In the genomic region with DNA sequence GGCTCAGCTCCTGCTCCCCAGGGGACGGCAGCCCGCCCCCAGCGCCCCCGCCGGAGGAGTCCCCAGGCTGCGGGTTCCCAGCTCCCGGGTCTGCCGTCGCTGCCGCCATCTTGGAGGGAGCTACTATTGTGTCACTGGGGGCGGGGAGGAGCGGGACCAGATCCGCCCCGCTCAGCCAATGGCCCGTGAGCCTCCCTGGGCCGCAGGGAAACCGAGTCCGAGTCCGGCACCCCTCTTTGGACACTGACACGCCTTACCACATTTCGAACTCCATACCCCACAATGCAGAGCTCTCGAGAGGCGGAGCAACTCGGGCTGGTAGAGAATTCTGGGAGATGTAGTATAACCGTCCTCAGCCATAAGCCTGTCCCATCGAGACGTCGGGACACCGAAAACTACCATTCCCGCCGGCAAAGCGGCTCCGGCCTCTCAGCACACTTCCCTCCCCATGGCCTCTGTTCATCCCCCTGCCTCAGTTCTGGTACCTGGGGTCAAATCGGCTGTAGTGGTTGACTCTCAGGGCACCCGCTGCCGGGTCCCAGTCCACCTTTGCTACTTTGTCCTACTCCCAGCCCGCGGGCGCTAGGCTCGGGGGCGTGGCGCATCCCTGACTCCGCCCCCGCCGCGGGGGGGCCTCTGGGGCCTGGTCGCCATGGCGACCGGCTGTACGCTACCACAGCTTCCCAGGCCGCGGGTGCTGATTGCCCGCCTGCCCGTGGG, we compare ENCODE assay signal across 1 cellular context.
TF ChIP-seq lines count a peak whose summit lies in the region.

A gene (minus strand): TSS at position 133 of the 720 bp plus-strand sequence. CDS start 24 bp downstream, at position 109.
A gene with protein sequence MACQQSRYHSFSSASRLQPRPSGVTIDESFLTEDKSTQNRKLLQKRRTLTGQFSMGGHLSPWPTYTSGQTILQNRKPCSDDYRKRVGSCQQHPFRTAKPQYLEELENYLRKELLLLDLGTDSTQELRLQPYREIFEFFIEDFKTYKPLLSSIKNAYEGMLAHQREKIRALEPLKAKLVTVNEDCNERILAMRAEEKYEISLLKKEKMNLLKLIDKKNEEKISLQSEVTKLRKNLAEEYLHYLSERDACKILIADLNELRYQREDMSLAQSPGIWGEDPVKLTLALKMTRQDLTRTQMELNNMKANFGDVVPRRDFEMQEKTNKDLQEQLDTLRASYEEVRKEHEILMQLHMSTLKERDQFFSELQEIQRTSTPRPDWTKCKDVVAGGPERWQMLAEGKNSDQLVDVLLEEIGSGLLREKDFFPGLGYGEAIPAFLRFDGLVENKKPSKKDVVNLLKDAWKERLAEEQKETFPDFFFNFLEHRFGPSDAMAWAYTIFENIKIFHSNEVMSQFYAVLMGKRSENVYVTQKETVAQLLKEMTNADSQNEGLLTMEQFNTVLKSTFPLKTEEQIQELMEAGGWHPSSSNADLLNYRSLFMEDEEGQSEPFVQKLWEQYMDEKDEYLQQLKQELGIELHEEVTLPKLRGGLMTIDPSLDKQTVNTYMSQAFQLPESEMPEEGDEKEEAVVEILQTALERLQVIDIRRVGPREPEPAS (plus strand): TSS at position 462 of the 720 bp plus-strand sequence. CDS start 261 bp downstream, outside the sequence.

TF ChIP-seq in H1, 55 proteins besides CTCF, POLR2A, EP300 and RAD21:
- TF ChIP-seq, protein P1, sequence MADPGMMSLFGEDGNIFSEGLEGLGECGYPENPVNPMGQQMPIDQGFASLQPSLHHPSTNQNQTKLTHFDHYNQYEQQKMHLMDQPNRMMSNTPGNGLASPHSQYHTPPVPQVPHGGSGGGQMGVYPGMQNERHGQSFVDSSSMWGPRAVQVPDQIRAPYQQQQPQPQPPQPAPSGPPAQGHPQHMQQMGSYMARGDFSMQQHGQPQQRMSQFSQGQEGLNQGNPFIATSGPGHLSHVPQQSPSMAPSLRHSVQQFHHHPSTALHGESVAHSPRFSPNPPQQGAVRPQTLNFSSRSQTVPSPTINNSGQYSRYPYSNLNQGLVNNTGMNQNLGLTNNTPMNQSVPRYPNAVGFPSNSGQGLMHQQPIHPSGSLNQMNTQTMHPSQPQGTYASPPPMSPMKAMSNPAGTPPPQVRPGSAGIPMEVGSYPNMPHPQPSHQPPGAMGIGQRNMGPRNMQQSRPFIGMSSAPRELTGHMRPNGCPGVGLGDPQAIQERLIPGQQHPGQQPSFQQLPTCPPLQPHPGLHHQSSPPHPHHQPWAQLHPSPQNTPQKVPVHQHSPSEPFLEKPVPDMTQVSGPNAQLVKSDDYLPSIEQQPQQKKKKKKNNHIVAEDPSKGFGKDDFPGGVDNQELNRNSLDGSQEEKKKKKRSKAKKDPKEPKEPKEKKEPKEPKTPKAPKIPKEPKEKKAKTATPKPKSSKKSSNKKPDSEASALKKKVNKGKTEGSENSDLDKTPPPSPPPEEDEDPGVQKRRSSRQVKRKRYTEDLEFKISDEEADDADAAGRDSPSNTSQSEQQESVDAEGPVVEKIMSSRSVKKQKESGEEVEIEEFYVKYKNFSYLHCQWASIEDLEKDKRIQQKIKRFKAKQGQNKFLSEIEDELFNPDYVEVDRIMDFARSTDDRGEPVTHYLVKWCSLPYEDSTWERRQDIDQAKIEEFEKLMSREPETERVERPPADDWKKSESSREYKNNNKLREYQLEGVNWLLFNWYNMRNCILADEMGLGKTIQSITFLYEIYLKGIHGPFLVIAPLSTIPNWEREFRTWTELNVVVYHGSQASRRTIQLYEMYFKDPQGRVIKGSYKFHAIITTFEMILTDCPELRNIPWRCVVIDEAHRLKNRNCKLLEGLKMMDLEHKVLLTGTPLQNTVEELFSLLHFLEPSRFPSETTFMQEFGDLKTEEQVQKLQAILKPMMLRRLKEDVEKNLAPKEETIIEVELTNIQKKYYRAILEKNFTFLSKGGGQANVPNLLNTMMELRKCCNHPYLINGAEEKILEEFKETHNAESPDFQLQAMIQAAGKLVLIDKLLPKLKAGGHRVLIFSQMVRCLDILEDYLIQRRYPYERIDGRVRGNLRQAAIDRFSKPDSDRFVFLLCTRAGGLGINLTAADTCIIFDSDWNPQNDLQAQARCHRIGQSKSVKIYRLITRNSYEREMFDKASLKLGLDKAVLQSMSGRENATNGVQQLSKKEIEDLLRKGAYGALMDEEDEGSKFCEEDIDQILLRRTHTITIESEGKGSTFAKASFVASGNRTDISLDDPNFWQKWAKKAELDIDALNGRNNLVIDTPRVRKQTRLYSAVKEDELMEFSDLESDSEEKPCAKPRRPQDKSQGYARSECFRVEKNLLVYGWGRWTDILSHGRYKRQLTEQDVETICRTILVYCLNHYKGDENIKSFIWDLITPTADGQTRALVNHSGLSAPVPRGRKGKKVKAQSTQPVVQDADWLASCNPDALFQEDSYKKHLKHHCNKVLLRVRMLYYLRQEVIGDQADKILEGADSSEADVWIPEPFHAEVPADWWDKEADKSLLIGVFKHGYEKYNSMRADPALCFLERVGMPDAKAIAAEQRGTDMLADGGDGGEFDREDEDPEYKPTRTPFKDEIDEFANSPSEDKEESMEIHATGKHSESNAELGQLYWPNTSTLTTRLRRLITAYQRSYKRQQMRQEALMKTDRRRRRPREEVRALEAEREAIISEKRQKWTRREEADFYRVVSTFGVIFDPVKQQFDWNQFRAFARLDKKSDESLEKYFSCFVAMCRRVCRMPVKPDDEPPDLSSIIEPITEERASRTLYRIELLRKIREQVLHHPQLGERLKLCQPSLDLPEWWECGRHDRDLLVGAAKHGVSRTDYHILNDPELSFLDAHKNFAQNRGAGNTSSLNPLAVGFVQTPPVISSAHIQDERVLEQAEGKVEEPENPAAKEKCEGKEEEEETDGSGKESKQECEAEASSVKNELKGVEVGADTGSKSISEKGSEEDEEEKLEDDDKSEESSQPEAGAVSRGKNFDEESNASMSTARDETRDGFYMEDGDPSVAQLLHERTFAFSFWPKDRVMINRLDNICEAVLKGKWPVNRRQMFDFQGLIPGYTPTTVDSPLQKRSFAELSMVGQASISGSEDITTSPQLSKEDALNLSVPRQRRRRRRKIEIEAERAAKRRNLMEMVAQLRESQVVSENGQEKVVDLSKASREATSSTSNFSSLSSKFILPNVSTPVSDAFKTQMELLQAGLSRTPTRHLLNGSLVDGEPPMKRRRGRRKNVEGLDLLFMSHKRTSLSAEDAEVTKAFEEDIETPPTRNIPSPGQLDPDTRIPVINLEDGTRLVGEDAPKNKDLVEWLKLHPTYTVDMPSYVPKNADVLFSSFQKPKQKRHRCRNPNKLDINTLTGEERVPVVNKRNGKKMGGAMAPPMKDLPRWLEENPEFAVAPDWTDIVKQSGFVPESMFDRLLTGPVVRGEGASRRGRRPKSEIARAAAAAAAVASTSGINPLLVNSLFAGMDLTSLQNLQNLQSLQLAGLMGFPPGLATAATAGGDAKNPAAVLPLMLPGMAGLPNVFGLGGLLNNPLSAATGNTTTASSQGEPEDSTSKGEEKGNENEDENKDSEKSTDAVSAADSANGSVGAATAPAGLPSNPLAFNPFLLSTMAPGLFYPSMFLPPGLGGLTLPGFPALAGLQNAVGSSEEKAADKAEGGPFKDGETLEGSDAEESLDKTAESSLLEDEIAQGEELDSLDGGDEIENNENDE (IDR thresholded peaks at IDR 0.05; ENCODE audit: insufficient replicate concordance, low read length) = no peak
- TF ChIP-seq RXRA (IDR thresholded peaks at IDR 0.05; ENCODE audit: insufficient read depth, low read depth, low read length) (no peak), CHD1 (IDR thresholded peaks at IDR 0.05; ENCODE audit: low read depth, low read length) (no peak), CHD2 (IDR thresholded peaks at IDR 0.05; ENCODE audit: low read length) (peak; percentile 66; the same call in 1 of the 2 replicates), SAP30 (IDR thresholded peaks at IDR 0.05; ENCODE audit: insufficient read depth, insufficient replicate concordance, low read length) (no peak), KDM4A (IDR thresholded peaks at IDR 0.05; ENCODE audit: low read depth, low read length, severe bottlenecking) (peak; percentile 74), CEBPB (IDR thresholded peaks at IDR 0.05; ENCODE audit: low read depth, low read length) (0 out of 2 replicates have a peak, but pooled peaks have one; percentile 40), GTF2F1 (IDR thresholded peaks at IDR 0.05; ENCODE audit: borderline replicate concordance, low read depth, low read length) (no peak), SIX5 (IDR thresholded peaks at IDR 0.05; ENCODE audit: low read depth, low read length) (peak; percentile 100), HDAC2 (IDR thresholded peaks at IDR 0.05; ENCODE audit: borderline replicate concordance in 1 of 2, low read depth in 2 of 2, low read length in 2 of 2) (no peak; a peak in 1 of 4 replicates), ZNF274 (IDR thresholded peaks at IDR 0.05; ENCODE audit: borderline replicate concordance, extremely low read depth, low read length) (no peak), POU5F1 (IDR thresholded peaks at IDR 0.05; ENCODE audit: low read depth, low read length) (no peak), BRCA1 (IDR thresholded peaks at IDR 0.05; ENCODE audit: low read depth, low read length) (no peak), SIN3A (conservative IDR thresholded peaks at IDR 0.05 in 1 of 2, IDR thresholded peaks at IDR 0.05 in 1 of 2; ENCODE audit: low read depth in 1 of 2, low read length in 2 of 2) (peak; percentile 78 to 91; a peak in 3 of 4 replicates), TAF7 (optimal IDR thresholded peaks at IDR 0.05; ENCODE audit: borderline replicate concordance, low read depth, low read length) (peak; percentile 95), TEAD4 (IDR thresholded peaks at IDR 0.05; ENCODE audit: low read depth, low read length) (peak; percentile 3; the same call in 1 of the 2 replicates), YY1 (IDR thresholded peaks at IDR 0.05; ENCODE audit: low read depth, low read length) (peak; percentile 96), CBX5 (IDR thresholded peaks at IDR 0.05; ENCODE audit: low read depth, low read length) (no peak), CBX8 (IDR thresholded peaks at IDR 0.05; ENCODE audit: borderline replicate concordance, low read depth, low read length) (no peak), NRF1 (IDR thresholded peaks at IDR 0.05; ENCODE audit: low read depth, low read length) (no peak), RBBP5 (IDR thresholded peaks at IDR 0.05; ENCODE audit: borderline replicate concordance, low read depth, low read length) (peak; percentile 97), TAF1 (IDR thresholded peaks at IDR 0.05; ENCODE audit: low read depth, low read length) (peak; percentile 99), SP1 (IDR thresholded peaks at IDR 0.05; ENCODE audit: low read depth, low read length) (peak; percentile 83), KDM1A (IDR thresholded peaks at IDR 0.05; ENCODE audit: borderline replicate concordance, low read length) (no peak), MAFK (IDR thresholded peaks at IDR 0.05; ENCODE audit: low read depth, low read length) (no peak), KDM5A (IDR thresholded peaks at IDR 0.05; ENCODE audit: low read length) (0 out of 2 replicates have a peak, but pooled peaks have one; percentile 71), TCF12 (IDR thresholded peaks at IDR 0.05; ENCODE audit: low read depth, low read length) (no peak), GABPA (IDR thresholded peaks at IDR 0.05; ENCODE audit: borderline replicate concordance, insufficient read depth, low read length) (no peak), CTBP2 (IDR thresholded peaks at IDR 0.05; ENCODE audit: borderline replicate concordance, insufficient read depth, insufficient read length, low read length) (no peak), SRF (IDR thresholded peaks at IDR 0.05; ENCODE audit: low read depth, low read length) (no peak), PHF8 (conservative IDR thresholded peaks at IDR 0.05; ENCODE audit: low read depth, low read length) (peak; percentile 15; the same call in 1 of the 2 replicates), TBP (IDR thresholded peaks at IDR 0.05; ENCODE audit: low read depth, low read length) (peak; percentile 95), EGR1 (IDR thresholded peaks at IDR 0.05; ENCODE audit: borderline replicate concordance, low read depth, low read length) (no peak), SP4 (IDR thresholded peaks at IDR 0.05; ENCODE audit: low read length) (peak; percentile 77; the same call in 1 of the 2 replicates), SUZ12 (IDR thresholded peaks at IDR 0.05; ENCODE audit: low read length) (no peak), JUND (IDR thresholded peaks at IDR 0.05; ENCODE audit: low read length) (peak; percentile 55; the same call in 1 of the 2 replicates), NANOG (IDR thresholded peaks at IDR 0.05; ENCODE audit: insufficient read depth, low read depth, low read length, poor library complexity, severe bottlenecking) (no peak), CREB1 (IDR thresholded peaks at IDR 0.05) (peak; percentile 66), SIRT6 (IDR thresholded peaks at IDR 0.05; ENCODE audit: low read length) (no peak), BACH1 (IDR thresholded peaks at IDR 0.05; ENCODE audit: low read length) (no peak), ASH2L (IDR thresholded peaks at IDR 0.05; ENCODE audit: low read length) (peak; percentile 97), POLR2AphosphoS5 (IDR thresholded peaks at IDR 0.05; ENCODE audit: low read depth, low read length) (peak; percentile 77), RNF2 (IDR thresholded peaks at IDR 0.05; ENCODE audit: borderline replicate concordance, low read depth, low read length, missing control alignments, poor library complexity, severe bottlenecking) (no peak)
- TF ChIP-seq, protein P2, sequence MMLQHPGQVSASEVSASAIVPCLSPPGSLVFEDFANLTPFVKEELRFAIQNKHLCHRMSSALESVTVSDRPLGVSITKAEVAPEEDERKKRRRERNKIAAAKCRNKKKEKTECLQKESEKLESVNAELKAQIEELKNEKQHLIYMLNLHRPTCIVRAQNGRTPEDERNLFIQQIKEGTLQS (IDR thresholded peaks at IDR 0.05; ENCODE audit: insufficient read depth, low read depth, low read length) = peak; percentile 53; the same call in 1 of the 2 replicates
- TF ChIP-seq, protein P3, sequence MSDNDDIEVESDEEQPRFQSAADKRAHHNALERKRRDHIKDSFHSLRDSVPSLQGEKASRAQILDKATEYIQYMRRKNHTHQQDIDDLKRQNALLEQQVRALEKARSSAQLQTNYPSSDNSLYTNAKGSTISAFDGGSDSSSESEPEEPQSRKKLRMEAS (IDR thresholded peaks at IDR 0.05) = peak; percentile 24; the same call in 1 of the 2 replicates
- TF ChIP-seq, protein P4, sequence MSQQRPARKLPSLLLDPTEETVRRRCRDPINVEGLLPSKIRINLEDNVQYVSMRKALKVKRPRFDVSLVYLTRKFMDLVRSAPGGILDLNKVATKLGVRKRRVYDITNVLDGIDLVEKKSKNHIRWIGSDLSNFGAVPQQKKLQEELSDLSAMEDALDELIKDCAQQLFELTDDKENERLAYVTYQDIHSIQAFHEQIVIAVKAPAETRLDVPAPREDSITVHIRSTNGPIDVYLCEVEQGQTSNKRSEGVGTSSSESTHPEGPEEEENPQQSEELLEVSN (IDR thresholded peaks at IDR 0.05) = no peak
TF ChIP-seq in H1: peak in this region for 21.
